In genomic region chr18:74826560-74826959, GRCh38 we compare ENCODE assay signal across 1 cellular context.
A peak's percentile ranks its signal among the peaks of the same experiment; 100 is the strongest.
TF ChIP-seq lines count a peak whose summit lies in the region.

No MANE protein-coding gene starts in this region.

TF ChIP-seq in HEK293, 187 proteins besides CTCF, POLR2A, EP300 and RAD21 (continued from another document):
- TF ChIP-seq ATF2 (tag by site-specific recombination; IDR thresholded peaks at IDR 0.05; ENCODE audit: low read depth), result peak; percentile 91
- TF ChIP-seq ZBTB21 (tag by site-specific recombination; IDR thresholded peaks at IDR 0.05), result peak; percentile 83; the same call in 1 of the 2 replicates
